ENCODE assay signal across 22 cellular contexts in genomic region chr2:35447816-35448215, GRCh38.
"Had no signal": no experiment of that assay in that cellular context is flagged by ENCODE, and none has a peak within 500 bp of the region (broad histone marks: within the 10 kb centered on the region; RNA-seq: fewer than 3 reads in every experiment).

No MANE protein-coding gene starts in this region.

- H3K36me3 ChIP-seq: left lung, lower lobe of right lung, ovary, right atrium auricular region, spleen, tibial nerve, uterus had no signal

- H3K4me1 ChIP-seq: left lung, right atrium auricular region, spleen, tibial nerve, uterus had no signal

- H3K9me3 Mint-ChIP-seq: mesothelial cell of epicardium; natural killer cell treated with Interleukin-12 subunit alpha and Interleukin-12 subunit beta and Interleukin-15 and Interleukin-18, amount 100 ng/mL, for 72 hours; stimulated activated memory B cell treated with anti-CD40 and anti-IgM and Interleukin-4, amounts not matched to agents 10 μg/mL and 1 μg/mL and 100 μg/mL, for 72 hours; stimulated activated naive CD8-positive, alpha-beta T cell treated with anti-CD3 and anti-CD28 coated beads, Interleukin-15, amount 100 ng/mL, for 72 hours; type B pancreatic cell had no signal

- H3K4me3 Mint-ChIP-seq: immature natural killer cell; mesothelial cell of epicardium; naive thymus-derived CD4-positive, alpha-beta T cell; natural killer cell treated with Interleukin-12 subunit alpha and Interleukin-12 subunit beta and Interleukin-15 and Interleukin-18, amount 100 ng/mL, for 72 hours; stimulated activated memory B cell treated with anti-CD40 and anti-IgM and Interleukin-4, amounts not matched to agents 10 μg/mL and 1 μg/mL and 100 μg/mL, for 72 hours; stimulated activated naive CD8-positive, alpha-beta T cell treated with anti-CD3 and anti-CD28 coated beads, Interleukin-15, amount 100 ng/mL, for 72 hours; type B pancreatic cell had no signal

- DNase-seq: immature natural killer cell; kidney; left colon; left lung; lower lobe of right lung; mammary epithelial cell; naive thymus-derived CD4-positive, alpha-beta T cell; ovary; small intestine; spleen; stimulated activated CD4-positive, alpha-beta T cell treated with anti-CD3 and anti-CD28 coated beads, Interleukin-4, amount 100 ng/mL, for 4 hours; stimulated activated CD8-positive, alpha-beta memory T cell treated with anti-CD3 and anti-CD28 coated beads, Interleukin-4, amount 100 ng/mL, for 48 hours; stimulated activated naive CD4-positive, alpha-beta T cell treated with Interleukin-2 at 50 U/mL for 16 hours; stimulated activated naive CD8-positive, alpha-beta T cell treated with anti-CD3 and anti-CD28 coated beads, Interleukin-15, amount 100 ng/mL, for 72 hours; uterus had no signal

- H3K4me3 ChIP-seq: left lung, lower lobe of right lung, ovary, right atrium auricular region, spleen, tibial nerve, uterus had no signal

- H3K4me1 Mint-ChIP-seq: immature natural killer cell; mesothelial cell of epicardium; stimulated activated memory B cell treated with anti-CD40 and anti-IgM and Interleukin-4, amounts not matched to agents 10 μg/mL and 1 μg/mL and 100 μg/mL, for 72 hours; stimulated activated naive CD8-positive, alpha-beta T cell treated with anti-CD3 and anti-CD28 coated beads, Interleukin-15, amount 100 ng/mL, for 72 hours had no signal

- H3K36me3 Mint-ChIP-seq: immature natural killer cell; mesothelial cell of epicardium; naive thymus-derived CD4-positive, alpha-beta T cell; natural killer cell treated with Interleukin-12 subunit alpha and Interleukin-12 subunit beta and Interleukin-15 and Interleukin-18, amount 100 ng/mL, for 72 hours; stimulated activated memory B cell treated with anti-CD40 and anti-IgM and Interleukin-4, amounts not matched to agents 10 μg/mL and 1 μg/mL and 100 μg/mL, for 72 hours; type B pancreatic cell had no signal

- H3K27me3 Mint-ChIP-seq: naive thymus-derived CD4-positive, alpha-beta T cell; natural killer cell treated with Interleukin-12 subunit alpha and Interleukin-12 subunit beta and Interleukin-15 and Interleukin-18, amount 100 ng/mL, for 72 hours; progenitor cell of endocrine pancreas; stimulated activated memory B cell treated with anti-CD40 and anti-IgM and Interleukin-4, amounts not matched to agents 10 μg/mL and 1 μg/mL and 100 μg/mL, for 72 hours; stimulated activated naive CD8-positive, alpha-beta T cell treated with anti-CD3 and anti-CD28 coated beads, Interleukin-15, amount 100 ng/mL, for 72 hours; type B pancreatic cell had no signal

- H3K9me3 ChIP-seq: left lung, lower lobe of right lung, ovary, right atrium auricular region, spleen, tibial nerve, uterus had no signal

- H3K27ac ChIP-seq: left lung, lower lobe of right lung, ovary, right atrium auricular region, spleen, tibial nerve, uterus had no signal

- H3K27me3 ChIP-seq: left lung, ovary, right atrium auricular region, spleen, tibial nerve, uterus had no signal

- ATAC-seq: left colon; left lung; natural killer cell treated with Interleukin-12 subunit alpha and Interleukin-12 subunit beta and Interleukin-15 and Interleukin-18, amount 100 ng/mL, for 72 hours; stimulated activated memory B cell treated with anti-CD40 and anti-IgM and Interleukin-4, amounts not matched to agents 10 μg/mL and 1 μg/mL and 100 μg/mL, for 72 hours; stimulated activated naive CD8-positive, alpha-beta T cell treated with anti-CD3 and anti-CD28 coated beads, Interleukin-15, amount 100 ng/mL, for 72 hours had no signal
